ENCODE assay signal across 8 cellular contexts in genomic region chr21:25639167-25639921, GRCh38. TPM values are rescaled to one million over a fixed set of nuclear protein-coding genes. Genes with fewer than 3 reads are reported as not detected.
A peak's percentile ranks its signal among the peaks of the same experiment; 100 is the strongest.
DNase-seq lines count a peak whose midpoint lies in the region; ATAC-seq and TF ChIP-seq lines count a peak whose summit lies in the region.

Gene JAM2, plus strand, starts transcription at chr21:25639258. Its CDS starts 564 bp downstream, at chr21:25639822.

- H3K4me1 ChIP-seq in foreskin keratinocyte (no peaks in the 10 kb centered on the region), neural progenitor cell (peaks cover 9% of the 10 kb centered on the region), urinary bladder (ENCODE audit: insufficient read depth) (no peaks in the 10 kb centered on the region)

- no peaks in the 10 kb centered on the region for H3K36me3 ChIP-seq in neural progenitor cell
- H3K36me3 ChIP-seq in urinary bladder (ENCODE audit: insufficient read depth), result no peaks in the 10 kb centered on the region

- under 1% methylated on average over 52 of the region's 52 CpGs for WGBS in urinary bladder

- H3K9me3 ChIP-seq in neural progenitor cell (ENCODE audit: low read depth), result no peaks in the 10 kb centered on the region

- H3K4me3 ChIP-seq in neural progenitor cell (peak within 1 kb of the TSS; percentile 76), urinary bladder (ENCODE audit: low read depth, low read length) (peak within 1 kb of the TSS; percentile 67)

- peak; percentile 14 for DNase-seq in DMS79 treated with DMSO at 0.1 percent for 48 hours (lab: John Stamatoyannopoulos, UW)
- no peak for DNase-seq in DMS79 (lab: John Stamatoyannopoulos, UW)
- DNase-seq in NCI-H2171 treated with DMSO at 0.1 percent for 48 hours (lab: John Stamatoyannopoulos, UW), result peak; percentile 57
- peak; percentile 17 for DNase-seq in activated T-helper 9 cell treated with anti-CD3 and anti-CD28 coated beads, Interleukin-2, amount 50 U/mL, for 16 hours (ENCODE audit: low read depth)
- DNase-seq in foreskin keratinocyte, result no peak
- DNase-seq in neural progenitor cell (ENCODE audit: low spot score), result peak; percentile 75

- peak within 1 kb of the TSS; percentile 15 for H3K9ac ChIP-seq in neural progenitor cell

- H3K27me3 Mint-ChIP-seq in neural progenitor cell (ENCODE audit: insufficient read depth, low read depth), result peaks cover 3% of the 10 kb centered on the region

- H3K27ac ChIP-seq in foreskin keratinocyte, result no peak within 1 kb of the TSS
- no peak within 1 kb of the TSS for H3K27ac ChIP-seq in neural progenitor cell
- peak within 1 kb of the TSS; percentile 49 for H3K27ac ChIP-seq in urinary bladder (ENCODE audit: low read depth)

- H3K4me1 Mint-ChIP-seq in neural progenitor cell, result peaks cover 30% of the 10 kb centered on the region

- ATAC-seq in HG02759 (IDR thresholded peaks at IDR 0.05; ENCODE audit: unreplicated experiment) (peak; percentile 76), foreskin keratinocyte (peak; percentile 54)

- H4K20me1 ChIP-seq in neural progenitor cell (ENCODE audit: low read depth), result no peaks in the 10 kb centered on the region

- H3K36me3 Mint-ChIP-seq in neural progenitor cell, result peaks cover 22% of the 10 kb centered on the region

- peak within 1 kb of the TSS; percentile 87 for H3K4me3 Mint-ChIP-seq in neural progenitor cell

- peaks cover 8% of the 10 kb centered on the region for H3F3A ChIP-seq in neural progenitor cell (ENCODE audit: low read depth)

- peak within 1 kb of the TSS; percentile 96 for H3K27ac Mint-ChIP-seq in neural progenitor cell

- H3K4me2 ChIP-seq in neural progenitor cell, result peak within 1 kb of the TSS; percentile 84

- H3K79me2 ChIP-seq in neural progenitor cell (ENCODE audit: low read depth), result no peaks in the 10 kb centered on the region

- H3K27me3 ChIP-seq in foreskin keratinocyte, result peaks cover 89% of the 10 kb centered on the region
- H3K27me3 ChIP-seq in neural progenitor cell, result peaks cover 44% of the 10 kb centered on the region

- peak within 1 kb of the TSS; percentile 91 for H2AFZ ChIP-seq in neural progenitor cell (replicated peaks)

- no peak for TF ChIP-seq CTCF in foreskin keratinocyte (conservative IDR thresholded peaks at IDR 0.05)
- TF ChIP-seq CTCF in neural progenitor cell (IDR thresholded peaks at IDR 0.05), result peak; percentile 52

- H3K9me3 Mint-ChIP-seq in neural progenitor cell, result peaks cover 3% of the 10 kb centered on the region

RNA-seq across cellular contexts. Expression of gene JAM2, which starts in this region (rescaled TPM):
- total RNA-seq in foreskin keratinocyte (not detected in 2 replicates), neural progenitor cell (ENCODE audit: low replicate concordance) (1.9 and 3.5 TPM in 2 replicates), urinary bladder (62.1 TPM)
- polyA plus RNA-seq in foreskin keratinocyte (not detected in 2 replicates), urinary bladder (25.3 TPM)

Comparison
In these comparisons a context has a peak if more than half of its experiments do, and no peak if none do; other contexts are left out.
1. RNA of gene JAM2 (total RNA-seq): 62.1 TPM in urinary bladder (single experiment); 1.9 to 3.5 TPM in neural progenitor cell and not detected in foreskin keratinocyte; every median in the first group is over 10 times any median in the second.
2. RNA of gene JAM2 (polyA plus RNA-seq): 25.3 TPM in urinary bladder (single experiment); not detected in foreskin keratinocyte; every median in the first group is over 10 times any median in the second.
3. DNase-seq: peak in DMS79 treated with DMSO at 0.1 percent for 48 hours (single experiment), NCI-H2171 treated with DMSO at 0.1 percent for 48 hours (single experiment), activated T-helper 9 cell treated with anti-CD3 and anti-CD28 coated beads, Interleukin-2, amount 50 U/mL, for 16 hours (single experiment) and neural progenitor cell (single experiment); none in DMS79 (single experiment) and foreskin keratinocyte (0 of 2).
4. Peak in ATAC-seq in foreskin keratinocyte; RNA of the gene not detected or under 1 TPM.